Comparison of ENCODE assay signal across 1 cellular context in the genomic region with DNA sequence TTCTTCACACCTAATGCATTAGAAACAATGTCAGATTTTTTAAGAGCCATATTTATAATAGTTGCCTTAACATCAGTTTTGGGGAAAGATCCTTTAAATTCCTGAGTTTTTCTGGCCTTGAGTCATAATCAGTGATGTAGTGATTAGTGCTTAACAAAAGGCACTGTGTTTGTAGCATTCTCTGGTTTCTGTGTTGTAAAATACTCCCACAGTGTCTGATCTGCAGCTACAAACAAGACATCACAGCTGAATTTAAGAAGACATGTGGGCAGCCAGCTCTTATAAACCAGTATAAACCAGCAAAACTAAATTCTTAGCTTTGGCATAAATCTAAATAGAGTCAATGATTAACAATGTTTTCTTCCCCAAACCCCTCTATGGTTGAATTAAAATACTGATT.
TF ChIP-seq lines count a peak whose summit lies in the region.

No MANE protein-coding gene starts in this region.

TF ChIP-seq in IMR-90, 13 proteins besides CTCF, POLR2A, EP300 and RAD21 (continued from another document):
- TF ChIP-seq USF2 (IDR thresholded peaks at IDR 0.05; ENCODE audit: low read depth, low read length) (no peak), MAZ (IDR thresholded peaks at IDR 0.05; ENCODE audit: borderline replicate concordance, low read depth, low read length) (no peak)
TF ChIP-seq in IMR-90: peak in this region for 0.
